Comparison of ENCODE assay signal across 17 cellular contexts in the genomic region with DNA sequence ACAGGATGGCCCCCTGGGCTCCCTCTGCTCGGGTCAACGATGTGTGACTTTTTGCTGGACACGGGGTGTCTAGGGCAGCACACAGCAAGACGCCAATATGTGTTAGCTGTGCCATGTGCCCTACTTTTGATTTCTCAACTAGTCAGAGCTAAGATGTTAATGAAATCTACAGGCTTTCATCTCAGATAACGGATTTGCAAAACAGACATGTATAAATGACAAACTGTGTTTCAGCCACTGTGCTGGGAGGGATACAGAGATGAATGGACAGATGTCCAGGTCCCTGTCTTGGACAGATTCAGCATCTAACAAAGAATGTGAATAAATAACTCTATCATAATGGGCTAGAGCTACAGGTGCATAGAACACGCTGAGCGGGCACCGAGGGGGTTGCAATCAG.
DNase-seq lines count a peak whose midpoint lies in the region; ATAC-seq and TF ChIP-seq lines count a peak whose summit lies in the region.
"Had no signal": no experiment of that assay in that cellular context is flagged by ENCODE, and none has a peak within 500 bp of the region (broad histone marks: within the 10 kb centered on the region; RNA-seq: fewer than 3 reads in every experiment).

No MANE protein-coding gene starts in this region.

- no peaks in the 10 kb centered on the region for H3F3A ChIP-seq in OCI-LY1 (ENCODE audit: insufficient read depth, low read length)

- H3K4me2 ChIP-seq in OCI-LY1 (ENCODE audit: low read length), result no peak overlapping the region
- no peak overlapping the region for H3K4me2 ChIP-seq in skeletal muscle satellite cell (ENCODE audit: low read length)

- H3K9ac ChIP-seq in OCI-LY1 (ENCODE audit: low read length) (peak overlapping the region; percentile 22; the same call in 1 of the 2 replicates), skeletal muscle satellite cell (ENCODE audit: low read depth, low read length) (peak overlapping the region; percentile 54)

- peaks cover 18% of the 10 kb centered on the region for H3K4me1 ChIP-seq in OCI-LY1 (ENCODE audit: insufficient read depth, low read length, severe bottlenecking)
- H3K4me1 ChIP-seq in skeletal muscle satellite cell (ENCODE audit: control insufficient read depth, insufficient read depth, low read length), result peaks cover 52% of the 10 kb centered on the region

- no peaks in the 10 kb centered on the region for H3K79me2 ChIP-seq in OCI-LY1 (ENCODE audit: insufficient read depth, low read length)

- H3K4me3 ChIP-seq in OCI-LY1 (ENCODE audit: low read depth, low read length, poor library complexity, severe bottlenecking), result no peak overlapping the region
- no peak overlapping the region for H3K4me3 ChIP-seq in skeletal muscle satellite cell (ENCODE audit: low read length)
- no peak overlapping the region for H3K4me3 ChIP-seq in coronary artery
- H3K4me3 ChIP-seq: K562 had no signal

- TF ChIP-seq CTCF in OCI-LY1 (IDR thresholded peaks at IDR 0.05; ENCODE audit: low read length), result no peak
- no peak for TF ChIP-seq CTCF in nephron progenitor cell (IDR thresholded peaks at IDR 0.05)
- TF ChIP-seq CTCF in omental fat pad (IDR thresholded peaks at IDR 0.05), result no peak
- no peak for TF ChIP-seq CTCF in coronary artery (IDR thresholded peaks at IDR 0.05)

- H3K36me3 Mint-ChIP-seq in nephron progenitor cell (ENCODE audit: low read depth), result no peaks in the 10 kb centered on the region

- no peak overlapping the region for H2AFZ ChIP-seq in OCI-LY1 (ENCODE audit: low read length)

- H3K9me2 ChIP-seq in OCI-LY1 (ENCODE audit: low read depth, low read length), result no peaks in the 10 kb centered on the region

- H3K27me3 Mint-ChIP-seq in nephron progenitor cell (ENCODE audit: low read depth, poor library complexity), result no peaks in the 10 kb centered on the region

- peak overlapping the region; percentile 96 for H3K27ac Mint-ChIP-seq in nephron progenitor cell

- no peaks in the 10 kb centered on the region for H3K36me3 ChIP-seq in OCI-LY1 (ENCODE audit: insufficient read depth, low read length)
- H3K36me3 ChIP-seq in skeletal muscle satellite cell (ENCODE audit: insufficient read depth, low read length), result no peaks in the 10 kb centered on the region
- H3K36me3 ChIP-seq: BE2C had no signal

- H3K4me3 Mint-ChIP-seq in nephron progenitor cell, result no peak overlapping the region

- no peaks in the 10 kb centered on the region for H3K27me3 ChIP-seq in OCI-LY1 (ENCODE audit: insufficient read depth, low read length)
- no peaks in the 10 kb centered on the region for H3K27me3 ChIP-seq in skeletal muscle satellite cell (ENCODE audit: control insufficient read depth, insufficient read depth, low read length)
- H3K27me3 ChIP-seq: BE2C had no signal

- ATAC-seq in omental fat pad (ENCODE audit: low FRiP score) (no peak), HG03432 (IDR thresholded peaks at IDR 0.05; ENCODE audit: unreplicated experiment) (no peak)
- ATAC-seq: K562, Panc1 had no signal

- no peaks in the 10 kb centered on the region for H4K20me1 ChIP-seq in OCI-LY1 (ENCODE audit: insufficient read depth, low read length)

- H3K9me3 Mint-ChIP-seq in nephron progenitor cell, result no peaks in the 10 kb centered on the region

- no peak overlapping the region for H3K27ac ChIP-seq in OCI-LY1 (ENCODE audit: low read depth, low read length, poor library complexity, severe bottlenecking)
- H3K27ac ChIP-seq in coronary artery, result no peak overlapping the region
- H3K27ac ChIP-seq: 22Rv1, RWPE1 had no signal

- no peaks in the 10 kb centered on the region for H3K9me3 ChIP-seq in OCI-LY1 (ENCODE audit: low read length)
- no peaks in the 10 kb centered on the region for H3K9me3 ChIP-seq in skeletal muscle satellite cell (replicated peaks; ENCODE audit: low read length)
- H3K9me3 ChIP-seq: BE2C had no signal

- peaks cover 76% of the 10 kb centered on the region for H3K4me1 Mint-ChIP-seq in nephron progenitor cell

- peak; percentile 43 for DNase-seq in NCI-H1092 treated with DMSO at 0.1 percent for 48 hours (lab: John Stamatoyannopoulos, UW)
- DNase-seq in NCI-H1092 (lab: John Stamatoyannopoulos, UW), result no peak
- DNase-seq in nephron progenitor cell, result no peak
- DNase-seq in omental fat pad (ENCODE audit: low spot score), result no peak
- DNase-seq in coronary artery (ENCODE audit: low spot score), result no peak
- DNase-seq: Calu3, Kasumi-1, NCI-H1105 treated with DMSO at 0.1 percent for 48 hours, NCI-H526 treated with DMSO at 0.1 percent for 48 hours had no signal
